ENCODE assay signal across 8 cellular contexts in the genomic region with DNA sequence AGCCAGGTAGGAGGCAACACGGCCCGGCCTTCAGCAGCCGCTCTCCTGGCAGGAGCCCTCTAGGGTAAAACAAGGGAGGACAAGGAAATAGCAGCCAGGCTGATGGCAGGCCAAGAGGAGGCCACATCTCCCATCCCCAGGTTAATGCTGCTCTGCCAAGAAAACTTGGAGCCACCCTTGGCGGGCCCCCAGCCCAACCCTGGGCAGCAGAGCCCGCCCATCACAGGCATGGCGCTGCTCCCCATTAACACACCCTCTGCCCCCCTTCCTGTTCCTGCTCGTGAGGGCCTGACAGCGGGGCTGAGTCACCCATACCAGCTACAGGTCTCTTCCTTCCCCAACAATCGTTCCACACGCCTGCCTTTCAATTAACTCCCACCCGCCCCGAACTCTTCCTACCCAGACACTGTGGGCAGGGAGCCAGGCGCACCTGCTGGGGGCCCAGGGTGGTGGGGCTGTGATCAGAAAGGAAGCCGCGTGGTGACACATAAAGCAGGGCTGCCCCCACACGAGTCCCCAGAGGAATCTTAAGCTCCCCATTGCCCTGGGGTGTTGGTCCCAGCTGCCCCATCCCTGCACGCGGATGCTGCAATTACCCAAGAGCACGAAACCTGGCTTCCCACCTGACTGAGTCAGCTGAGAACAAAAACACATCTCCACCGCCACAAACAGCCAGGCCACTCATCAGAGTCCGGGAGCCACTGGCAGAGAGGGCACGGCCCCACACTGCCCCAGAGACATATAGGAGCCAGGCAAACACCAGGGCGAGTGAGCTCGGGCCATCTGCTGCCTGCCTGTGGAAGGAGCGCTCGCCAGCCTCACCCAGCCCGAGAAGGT. TPM values are rescaled to one million over a fixed set of nuclear protein-coding genes. Genes with fewer than 3 reads are reported as not detected.
DNase-seq lines count a peak whose midpoint lies in the region; ATAC-seq and TF ChIP-seq lines count a peak whose summit lies in the region.

A gene with protein sequence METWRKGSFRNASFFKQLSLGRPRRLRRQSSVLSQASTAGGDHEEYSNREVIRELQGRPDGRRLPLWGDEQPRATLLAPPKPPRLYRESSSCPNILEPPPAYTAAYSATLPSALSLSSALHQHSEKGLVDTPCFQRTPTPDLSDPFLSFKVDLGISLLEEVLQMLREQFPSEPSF (plus strand): TSS at position 671 of the 837 bp plus-strand sequence. CDS start 516 bp downstream, outside the sequence.

- 69 to 72% methylated on average over 14 to 27 of the region's 27 CpGs for WGBS in testis, 2 donors

- H3K4me1 ChIP-seq in NT2/D1 (ENCODE audit: insufficient read depth, insufficient read length) = peaks cover 17% of the 10 kb centered on the region
- H3K4me1 ChIP-seq in testis = peaks cover 18% of the 10 kb centered on the region

- DNase-seq in NCI-H1092 treated with DMSO at 0.1 percent for 48 hours (lab: John Stamatoyannopoulos, UW) (peak; percentile 74), NCI-H1092 (lab: John Stamatoyannopoulos, UW) (no peak), NT2/D1 (ENCODE audit: low read depth, low spot score) (no peak), iPS-NIHi11 (ENCODE audit: low spot score) (peak; percentile 47), testis (no peak)
- peak; percentile 52 for DNase-seq in activated gamma-delta T cell treated with anti-CD3 and anti-CD28 coated beads, Interleukin-2, amount 50 U/mL, for 16 hours (ENCODE audit: low read depth)
- DNase-seq in stimulated activated CD4-positive, alpha-beta T cell treated with anti-CD3 and anti-CD28 coated beads, Interleukin-2, amount 100 ng/mL, for 4 hours (ENCODE audit: low read depth) = peak; percentile 84

- H3K27me3 ChIP-seq in NT2/D1 (ENCODE audit: insufficient read depth, insufficient read length) = no peaks in the 10 kb centered on the region
- H3K27me3 ChIP-seq in testis = no peaks in the 10 kb centered on the region

- peak within 1 kb of the TSS; percentile 42 for H3K9ac ChIP-seq in NT2/D1 (ENCODE audit: insufficient read length, low read depth)

- H3K36me3 ChIP-seq in NT2/D1 (ENCODE audit: insufficient read depth, insufficient read length, low read length) = peaks cover 59% of the 10 kb centered on the region
- no peaks in the 10 kb centered on the region for H3K36me3 ChIP-seq in testis (ENCODE audit: low read depth, missing control alignments)

- no peak for TF ChIP-seq CTCF in testis (IDR thresholded peaks at IDR 0.05)

- H3K4me3 ChIP-seq in NT2/D1 (ENCODE audit: insufficient read length, low read depth) (no peak within 1 kb of the TSS), testis (no peak within 1 kb of the TSS)

- intact Hi-C loops in testis (cut with DNase I; ENCODE audit: low total_unique reads) = no loop called here

- H3K9me3 ChIP-seq in NT2/D1 (ENCODE audit: insufficient read depth, low read length) = no peaks in the 10 kb centered on the region
- H3K9me3 ChIP-seq in testis = no peaks in the 10 kb centered on the region

- TF ChIP-seq POLR2A in testis (IDR thresholded peaks at IDR 0.05) = no peak

- no peak within 1 kb of the TSS for H3K27ac ChIP-seq in testis

- peak; percentile 53 for ATAC-seq in HG03066 (IDR thresholded peaks at IDR 0.05; ENCODE audit: low read depth, unreplicated experiment)

RNA-seq across cellular contexts. Expression of the gene that starts here (rescaled TPM):
- total RNA-seq in testis = under 1 TPM in 1 of 2 donors, not detected in 1; 0.24 TPM
- not detected for polyA plus RNA-seq in testis (ENCODE audit: insufficient read depth, low read depth, low replicate concordance)

Comparison
In these comparisons a context has a peak if more than half of its experiments do, and no peak if none do; other contexts are left out.
1. DNase-seq: peak in NCI-H1092 treated with DMSO at 0.1 percent for 48 hours (single experiment), activated gamma-delta T cell treated with anti-CD3 and anti-CD28 coated beads, Interleukin-2, amount 50 U/mL, for 16 hours (single experiment), iPS-NIHi11 (single experiment) and stimulated activated CD4-positive, alpha-beta T cell treated with anti-CD3 and anti-CD28 coated beads, Interleukin-2, amount 100 ng/mL, for 4 hours (single experiment); none in NCI-H1092 (single experiment), NT2/D1 (single experiment) and testis (single experiment).